Comparison of ENCODE assay signal across 8 cellular contexts in the genomic region with DNA sequence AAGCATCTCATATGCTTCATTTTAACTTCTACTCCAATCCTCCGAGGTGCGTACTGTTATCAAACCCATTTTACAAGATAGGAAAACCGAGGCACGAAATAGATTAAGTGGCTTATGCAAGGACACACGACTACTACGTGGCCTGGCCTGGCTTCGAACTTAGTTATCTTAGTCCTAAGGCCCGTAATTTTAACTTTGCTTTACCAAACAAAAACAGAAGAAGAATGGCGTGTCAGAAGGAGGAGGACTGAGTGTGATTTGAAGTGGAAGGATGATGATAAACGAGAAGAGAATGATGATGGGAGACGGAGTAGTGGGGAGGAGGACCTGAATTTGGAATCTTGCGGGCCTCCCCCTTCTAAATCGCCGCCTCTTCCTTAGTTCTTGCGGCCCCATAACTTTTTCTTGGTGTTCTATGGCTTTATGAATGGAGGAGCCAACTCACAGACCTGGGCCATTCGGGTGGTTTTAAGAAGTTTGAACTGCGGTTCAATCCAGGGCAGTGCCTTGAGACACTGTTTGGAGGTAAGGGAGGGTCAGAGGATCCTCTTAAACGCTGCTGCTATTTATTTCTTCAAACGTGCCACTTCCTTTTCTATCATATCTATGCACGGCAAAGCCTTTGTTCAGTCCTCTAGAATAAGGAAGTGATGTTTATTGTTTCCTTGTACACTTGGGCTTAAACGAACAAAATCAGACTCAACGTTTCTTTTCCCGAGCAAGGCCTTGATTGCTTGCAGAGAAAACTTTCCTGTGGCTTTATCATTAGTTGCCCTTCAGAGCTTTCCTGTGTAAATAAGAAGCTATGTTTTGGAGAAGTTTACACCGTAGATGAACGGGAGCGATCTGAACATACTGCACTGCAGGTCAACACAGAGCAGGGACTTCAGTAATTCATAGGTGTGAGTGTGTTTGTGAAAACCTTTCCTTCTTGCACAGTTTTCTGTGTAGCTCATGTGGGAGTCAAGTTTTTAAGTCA. TPM values are rescaled to one million over a fixed set of nuclear protein-coding genes. Genes with fewer than 3 reads are reported as not detected.
A peak's percentile ranks its signal among the peaks of the same experiment; 100 is the strongest.
DNase-seq lines count a peak whose midpoint lies in the region; ATAC-seq and TF ChIP-seq lines count a peak whose summit lies in the region.

No MANE protein-coding gene starts in this region.

- no peak for TF ChIP-seq CTCF in AG10803 (conservative IDR thresholded peaks at IDR 0.05; ENCODE audit: low read length)

- peak overlapping the region; percentile 97 to 100 (median 99) for H3K27ac Mint-ChIP-seq in naive B cell

- H3K9me3 Mint-ChIP-seq in naive B cell: no peaks in the 10 kb centered on the region

- H3K27me3 Mint-ChIP-seq in naive B cell: no peaks in the 10 kb centered on the region

- H3K4me3 Mint-ChIP-seq in naive B cell: peak overlapping the region; percentile 93 to 99 (median 98)

- DNase-seq in AG10803 (ENCODE audit: low read depth): no peak
- DNase-seq in SIG-M5 (lab: John Stamatoyannopoulos, UW): peak; percentile 88
- DNase-seq in dermis blood vessel endothelial cell: peak; percentile 42
- DNase-seq in naive B cell: peak; percentile 57
- no peak for DNase-seq in HK-2 (ENCODE audit: unreplicated experiment)
- DNase-seq in NCI-H2107 treated with DMSO at 0.1 percent for 48 hours (lab: John Stamatoyannopoulos, UW; ENCODE audit: unreplicated experiment): no peak

- ATAC-seq in GM21528 (IDR thresholded peaks at IDR 0.05; ENCODE audit: low FRiP score, unreplicated experiment): peak; percentile 23
- peak; percentile 22 to 27 for ATAC-seq in naive B cell (ENCODE audit: low read depth in 2 of 2)
- ATAC-seq in GM18858 (IDR thresholded peaks at IDR 0.05; ENCODE audit: unreplicated experiment): no peak

- peaks cover 47 to 55% (median 55%) of the 10 kb centered on the region in 3 donors for H3K4me1 Mint-ChIP-seq in naive B cell

- peak overlapping the region; percentile 93 for H3K4me3 ChIP-seq in AG10803 (ENCODE audit: low read length)

- peaks cover 6 to 8% of the 10 kb centered on the region in 2 donors for H3K36me3 Mint-ChIP-seq in naive B cell

RNA-seq across cellular contexts. Expression of a gene that starts 0.8 kb away (rescaled TPM):
- total RNA-seq in dermis blood vessel endothelial cell: 106 and 114 TPM in 2 replicates
- 100 to 1,000 TPM; 155 to 240 (median 185) TPM for polyA plus RNA-seq in naive B cell (ENCODE audit: low read depth in 6 of 6)

RNA-seq across cellular contexts. Expression of a gene that starts 8.9 kb away (rescaled TPM):
- total RNA-seq in dermis blood vessel endothelial cell: 11.4 and 11.9 TPM in 2 replicates
- polyA plus RNA-seq in naive B cell (ENCODE audit: low read depth in 6 of 6): 1 to 10 TPM in 3 of 6 donors, under 1 TPM in 2, not detected in 1; 0.34 to 3.6 (median 1.3) TPM

Comparison
In these comparisons a context has a peak if more than half of its experiments do, and no peak if none do; other contexts are left out.
1. DNase-seq: peak in SIG-M5 (single experiment), dermis blood vessel endothelial cell (single experiment) and naive B cell (single experiment); none in AG10803 (single experiment), HK-2 (single experiment) and NCI-H2107 treated with DMSO at 0.1 percent for 48 hours (single experiment).